In genomic region chr3:16900779-16901440, GRCh38 we compare ENCODE assay signal across 21 cellular contexts. TPM values are rescaled to one million over a fixed set of nuclear protein-coding genes. Genes with fewer than 3 reads are reported as not detected.
DNase-seq lines count a peak whose midpoint lies in the region; ATAC-seq and TF ChIP-seq lines count a peak whose summit lies in the region.
"Had no signal": no experiment of that assay in that cellular context is flagged by ENCODE, and none has a peak within 500 bp of the region (broad histone marks: within the 10 kb centered on the region; RNA-seq: fewer than 3 reads in every experiment).

No MANE protein-coding gene starts in this region.

- ATAC-seq in stimulated activated naive CD8-positive, alpha-beta T cell treated with anti-CD3 and anti-CD28 coated beads, Interleukin-15, Interleukin-2, amounts not matched to agents 100 U/mL and 50 U/mL, for 24 hours, result no peak
- ATAC-seq in activated CD8-positive, alpha-beta T cell treated with anti-CD3 and anti-CD28 coated beads for 36 hours, result no peak
- no peak for ATAC-seq in right cardiac atrium
- no peak for ATAC-seq in GM21526 (IDR thresholded peaks at IDR 0.05; ENCODE audit: low FRiP score, unreplicated experiment)
- ATAC-seq in GM18867 (IDR thresholded peaks at IDR 0.05; ENCODE audit: unreplicated experiment), result no peak

- H3K4me3 ChIP-seq in right cardiac atrium (ENCODE audit: low read length), result no peak overlapping the region
- H3K4me3 ChIP-seq in colonic mucosa, result no peak overlapping the region
- H3K4me3 ChIP-seq: esophagus squamous epithelium, SJCRH30 had no signal

- H3K4me1 Mint-ChIP-seq in stimulated activated naive CD8-positive, alpha-beta T cell treated with anti-CD3 and anti-CD28 coated beads, Interleukin-15, Interleukin-2, amounts not matched to agents 100 ng/mL and 50 ng/mL, for 24 hours (ENCODE audit: low read depth), result peaks cover 100% of the 10 kb centered on the region
- peaks cover 96% of the 10 kb centered on the region for H3K4me1 Mint-ChIP-seq in activated CD8-positive, alpha-beta T cell treated with anti-CD3 and anti-CD28 coated beads for 36 hours (ENCODE audit: low read depth)

- H3K27ac ChIP-seq in right cardiac atrium (ENCODE audit: low read length) (peak overlapping the region; percentile 54), colonic mucosa (no peak overlapping the region)
- H3K27ac ChIP-seq: esophagus squamous epithelium, SJCRH30 had no signal

- CTCF ChIA-PET in activated CD8-positive, alpha-beta T cell treated with anti-CD3 and anti-CD28 coated beads for 36 hours (lab: Charles Lee), result interaction anchor here (0.8 to 1.5 kb wide), 6 partner anchors 10 to 139 kb away, joined by 3 to 4 read pairs (median 3); no protein-coding TSS in a partner anchor

- peaks cover 21% of the 10 kb centered on the region for H3K4me1 ChIP-seq in right cardiac atrium (ENCODE audit: control insufficient read depth, insufficient read depth, low read length)
- H3K4me1 ChIP-seq in colonic mucosa, result no peaks in the 10 kb centered on the region
- H3K4me1 ChIP-seq: SJCRH30 had no signal

- POLR2A ChIA-PET in activated CD8-positive, alpha-beta T cell treated with anti-CD3 and anti-CD28 coated beads for 36 hours (lab: Charles Lee), result interaction anchor here (0.9 to 2.0 kb wide), 7 partner anchors 11 to 380 kb away, joined by 3 to 10 read pairs (median 4); partner anchors contain the start of gene PLCL2

- H3K27me3 Mint-ChIP-seq in stimulated activated naive CD8-positive, alpha-beta T cell treated with anti-CD3 and anti-CD28 coated beads, Interleukin-15, Interleukin-2, amounts not matched to agents 100 ng/mL and 50 ng/mL, for 24 hours, result no peaks in the 10 kb centered on the region
- no peaks in the 10 kb centered on the region for H3K27me3 Mint-ChIP-seq in activated CD8-positive, alpha-beta T cell treated with anti-CD3 and anti-CD28 coated beads for 36 hours
- H3K27me3 Mint-ChIP-seq: brain had no signal

- no peaks in the 10 kb centered on the region for H3K27me3 ChIP-seq in right cardiac atrium (ENCODE audit: control insufficient read depth, insufficient read depth)
- no peaks in the 10 kb centered on the region for H3K27me3 ChIP-seq in colonic mucosa
- H3K27me3 ChIP-seq: esophagus squamous epithelium, SJCRH30 had no signal

- 45% methylated on average over 4 of the region's 4 CpGs for WGBS in right cardiac atrium

- no peaks in the 10 kb centered on the region for H3K9me3 ChIP-seq in right cardiac atrium (ENCODE audit: control insufficient read depth, low read length)
- H3K9me3 ChIP-seq in colonic mucosa, result no peaks in the 10 kb centered on the region
- H3K9me3 ChIP-seq: esophagus squamous epithelium, SJCRH30 had no signal

- intact Hi-C loops in activated CD8-positive, alpha-beta T cell treated with anti-CD3 and anti-CD28 coated beads for 36 hours (cut with micrococcal nuclease), result no loop called here
- intact Hi-C loops in right cardiac atrium (cut with DNase I) (no loop called here), colonic mucosa (cut with DNase I) (no loop called here)

- no peak overlapping the region for H3K9ac ChIP-seq in colonic mucosa (ENCODE audit: low read depth in 2 of 2, low read length in 2 of 2)

- peak overlapping the region; percentile 38 for H3K4me3 Mint-ChIP-seq in stimulated activated naive CD8-positive, alpha-beta T cell treated with anti-CD3 and anti-CD28 coated beads, Interleukin-15, Interleukin-2, amounts not matched to agents 100 ng/mL and 50 ng/mL, for 24 hours
- H3K4me3 Mint-ChIP-seq in activated CD8-positive, alpha-beta T cell treated with anti-CD3 and anti-CD28 coated beads for 36 hours, result peak overlapping the region; percentile 14
- H3K4me3 Mint-ChIP-seq: brain, H9, neural crest cell had no signal

- H3K9me3 Mint-ChIP-seq in stimulated activated naive CD8-positive, alpha-beta T cell treated with anti-CD3 and anti-CD28 coated beads, Interleukin-15, Interleukin-2, amounts not matched to agents 100 ng/mL and 50 ng/mL, for 24 hours, result no peaks in the 10 kb centered on the region
- H3K9me3 Mint-ChIP-seq in activated CD8-positive, alpha-beta T cell treated with anti-CD3 and anti-CD28 coated beads for 36 hours, result peaks cover 8% of the 10 kb centered on the region
- H3K9me3 Mint-ChIP-seq: H9, neural crest cell had no signal

- H3K36me3 ChIP-seq in colonic mucosa, result no peaks in the 10 kb centered on the region
- H3K36me3 ChIP-seq: esophagus squamous epithelium, SJCRH30 had no signal

- H3K36me3 Mint-ChIP-seq in stimulated activated naive CD8-positive, alpha-beta T cell treated with anti-CD3 and anti-CD28 coated beads, Interleukin-15, Interleukin-2, amounts not matched to agents 100 ng/mL and 50 ng/mL, for 24 hours (ENCODE audit: low read depth), result peaks cover 13% of the 10 kb centered on the region
- peaks cover 26% of the 10 kb centered on the region for H3K36me3 Mint-ChIP-seq in activated CD8-positive, alpha-beta T cell treated with anti-CD3 and anti-CD28 coated beads for 36 hours (ENCODE audit: low read depth)

- no peak for DNase-seq in stimulated activated naive CD8-positive, alpha-beta T cell treated with anti-CD3 and anti-CD28 coated beads, Interleukin-15, Interleukin-2, amounts not matched to agents 100 U/mL and 50 U/mL, for 24 hours
- DNase-seq in activated CD8-positive, alpha-beta T cell treated with anti-CD3 and anti-CD28 coated beads for 36 hours, result no peak
- DNase-seq in right cardiac atrium (no peak), colonic mucosa (no peak), DMS79 (lab: John Stamatoyannopoulos, UW) (no peak)
- DNase-seq: activated effector memory CD4-positive, alpha-beta T cell treated with anti-CD3 and anti-CD28 coated beads, Interleukin-2, amount 50 U/mL, for 16 hours; AML-193; DMS 273 treated with DMSO at 0.1 percent for 48 hours; esophagus squamous epithelium; glutamatergic neuron; H9; NCI-H1930; NCI-H510A treated with DMSO at 0.1 percent for 48 hours; retina; SJCRH30; substantia nigra had no signal

- H3K27ac Mint-ChIP-seq in stimulated activated naive CD8-positive, alpha-beta T cell treated with anti-CD3 and anti-CD28 coated beads, Interleukin-15, Interleukin-2, amounts not matched to agents 100 ng/mL and 50 ng/mL, for 24 hours, result peak overlapping the region; percentile 83
- peak overlapping the region; percentile 56 for H3K27ac Mint-ChIP-seq in activated CD8-positive, alpha-beta T cell treated with anti-CD3 and anti-CD28 coated beads for 36 hours

- TF ChIP-seq CTCF in activated CD8-positive, alpha-beta T cell treated with anti-CD3 and anti-CD28 coated beads for 36 hours (IDR thresholded peaks at IDR 0.05), result no peak
- no peak for TF ChIP-seq CTCF in colonic mucosa (IDR thresholded peaks at IDR 0.05)

RNA-seq across cellular contexts. Expression of gene PLCL2, which starts 16.2 kb away (rescaled TPM):
- 10 to 100 TPM; 19.4 to 19.7 TPM for total RNA-seq in activated CD8-positive, alpha-beta T cell treated with anti-CD3 and anti-CD28 coated beads for 36 hours
- total RNA-seq in right cardiac atrium, result 10 to 100 TPM; 36.7 to 47.4 (median 37.0) TPM
- polyA plus RNA-seq in right cardiac atrium, result 12.5 TPM
- total RNA-seq in colonic mucosa, result 10 to 100 TPM; 12.3 to 15.0 TPM
